ENCODE assay signal across 10 cellular contexts in the genomic region with DNA sequence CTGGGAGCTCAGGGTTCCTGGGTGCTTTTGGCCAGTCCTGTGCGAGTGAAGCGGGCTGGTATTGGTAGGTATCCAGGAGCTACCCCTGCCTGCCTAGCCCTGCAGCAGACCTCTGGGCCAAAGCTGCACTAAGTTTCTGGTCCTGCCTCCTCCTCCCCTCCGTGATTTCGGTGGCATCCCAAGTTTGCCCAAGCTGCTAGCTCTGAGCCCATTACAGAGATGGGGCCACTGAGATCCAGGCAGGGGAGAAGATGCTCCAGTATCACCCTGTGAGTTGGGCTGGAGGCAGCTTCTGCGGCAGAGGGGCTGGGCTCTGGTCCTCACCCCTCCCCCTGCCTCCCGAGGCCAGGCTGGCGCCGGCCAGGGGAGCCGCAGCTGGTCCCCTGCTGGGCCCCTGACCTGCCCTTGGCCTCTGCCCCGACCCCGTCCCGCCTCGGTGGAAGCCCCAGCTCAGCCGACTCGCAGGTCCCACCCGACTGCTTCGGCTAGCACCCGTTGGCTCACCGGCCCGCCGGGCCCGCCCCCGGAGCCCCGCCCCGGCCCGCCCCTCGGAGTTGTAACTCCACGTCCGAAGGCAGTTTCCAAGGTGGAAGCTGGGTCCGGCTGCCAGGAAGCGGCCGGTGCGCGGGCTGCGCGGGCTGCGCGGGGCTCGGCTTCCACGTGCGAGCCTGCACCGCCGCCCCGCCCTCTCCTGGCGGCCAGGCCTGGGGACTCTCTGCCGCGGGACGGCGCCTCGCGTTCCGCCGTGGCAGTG. TPM values are rescaled to one million over a fixed set of nuclear protein-coding genes. Genes with fewer than 3 reads are reported as not detected.
A peak's percentile ranks its signal among the peaks of the same experiment; 100 is the strongest.
DNase-seq lines count a peak whose midpoint lies in the region; ATAC-seq and TF ChIP-seq lines count a peak whose summit lies in the region.
"Had no signal": no experiment of that assay in that cellular context is flagged by ENCODE, and none has a peak within 500 bp of the region (broad histone marks: within the 10 kb centered on the region; RNA-seq: fewer than 3 reads in every experiment).

A gene with protein sequence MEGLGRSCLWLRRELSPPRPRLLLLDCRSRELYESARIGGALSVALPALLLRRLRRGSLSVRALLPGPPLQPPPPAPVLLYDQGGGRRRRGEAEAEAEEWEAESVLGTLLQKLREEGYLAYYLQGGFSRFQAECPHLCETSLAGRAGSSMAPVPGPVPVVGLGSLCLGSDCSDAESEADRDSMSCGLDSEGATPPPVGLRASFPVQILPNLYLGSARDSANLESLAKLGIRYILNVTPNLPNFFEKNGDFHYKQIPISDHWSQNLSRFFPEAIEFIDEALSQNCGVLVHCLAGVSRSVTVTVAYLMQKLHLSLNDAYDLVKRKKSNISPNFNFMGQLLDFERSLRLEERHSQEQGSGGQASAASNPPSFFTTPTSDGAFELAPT (plus strand): TSS at position 584 of the 754 bp plus-strand sequence. CDS start 751 bp downstream, outside the sequence.

- peaks cover 1% of the 10 kb centered on the region for H3K36me3 Mint-ChIP-seq in central memory CD8-positive, alpha-beta T cell (ENCODE audit: insufficient read depth)
- H3K36me3 Mint-ChIP-seq in naive thymus-derived CD4-positive, alpha-beta T cell: no peaks in the 10 kb centered on the region

- intact Hi-C loops in naive thymus-derived CD4-positive, alpha-beta T cell (cut with micrococcal nuclease): loop anchor here in 1 of 2 donors (5.0 kb wide), 3 partner anchors 34 to 109 kb away; no protein-coding TSS in a partner anchor

- CTCF ChIA-PET in naive thymus-derived CD4-positive, alpha-beta T cell (lab: Charles Lee): interaction anchor here (0.6 to 1.4 kb wide), 2 partner anchors 46 to 92 kb away, joined by 3 read pairs; no protein-coding TSS in a partner anchor

- H3K27ac Mint-ChIP-seq in central memory CD8-positive, alpha-beta T cell (ENCODE audit: low read depth): no peak within 1 kb of the TSS
- no peak within 1 kb of the TSS for H3K27ac Mint-ChIP-seq in naive thymus-derived CD4-positive, alpha-beta T cell

- H3K27me3 ChIP-seq in naive thymus-derived CD4-positive, alpha-beta T cell (ENCODE audit: control insufficient read depth in 2 of 2, insufficient read depth in 2 of 2, low read length in 2 of 2): peaks cover 0 to 4% of the 10 kb centered on the region in 2 donors

- DNase-seq in COLO668 (lab: John Stamatoyannopoulos, UW; ENCODE audit: unreplicated experiment): peak; percentile 14
- DNase-seq in HuH-7.5 (ENCODE audit: low spot score): peak; percentile 71
- DNase-seq in central memory CD8-positive, alpha-beta T cell (ENCODE audit: low spot score in 2 of 2): no peak
- DNase-seq in naive thymus-derived CD4-positive, alpha-beta T cell: no peak
- no peak for DNase-seq in erythroblast (lab: John Stamatoyannopoulos, UW)
- DNase-seq in nucleus accumbens (lab: John Stamatoyannopoulos, UW): no peak
- DNase-seq: activated CD4-positive, CD25-positive, alpha-beta regulatory T cell; HCEC 1CT had no signal

- peaks cover 33% of the 10 kb centered on the region for H3K27me3 Mint-ChIP-seq in central memory CD8-positive, alpha-beta T cell
- peaks cover 0 to 45% (median 10%) of the 10 kb centered on the region in 5 donors for H3K27me3 Mint-ChIP-seq in naive thymus-derived CD4-positive, alpha-beta T cell

- H3K4me1 ChIP-seq in naive thymus-derived CD4-positive, alpha-beta T cell (ENCODE audit: control insufficient read depth in 2 of 2, insufficient read depth in 2 of 2, low read length in 2 of 2): peaks cover 0 to 4% of the 10 kb centered on the region in 2 donors

- no peak for TF ChIP-seq POLR2A in erythroblast (IDR thresholded peaks at IDR 0.05; ENCODE audit: low read length)

- no peak for ATAC-seq in central memory CD8-positive, alpha-beta T cell (replicated peaks; ENCODE audit: extremely low read depth, poor library complexity, severe bottlenecking)
- peak; percentile 25 for ATAC-seq in naive thymus-derived CD4-positive, alpha-beta T cell
- ATAC-seq in HG02588 (IDR thresholded peaks at IDR 0.05; ENCODE audit: unreplicated experiment) (no peak), HG03469 (IDR thresholded peaks at IDR 0.05; ENCODE audit: unreplicated experiment) (no peak)

- POLR2A ChIA-PET in naive thymus-derived CD4-positive, alpha-beta T cell (lab: Charles Lee): interaction anchor here (0.6 kb wide), 1 partner anchor 37 kb away, joined by 3 read pairs; no protein-coding TSS in a partner anchor

- peaks cover 5% of the 10 kb centered on the region for H3K4me1 Mint-ChIP-seq in central memory CD8-positive, alpha-beta T cell
- H3K4me1 Mint-ChIP-seq in naive thymus-derived CD4-positive, alpha-beta T cell: peaks cover 0 to 14% (median 6%) of the 10 kb centered on the region in 7 donors

- H3K36me3 ChIP-seq in naive thymus-derived CD4-positive, alpha-beta T cell (ENCODE audit: control insufficient read depth in 2 of 3, insufficient read depth in 3 of 3, low read length in 3 of 3): no peaks in the 10 kb centered on the region

- H3K9me3 ChIP-seq in naive thymus-derived CD4-positive, alpha-beta T cell (ENCODE audit: control insufficient read depth in 2 of 3, low read length in 3 of 3): no peaks in the 10 kb centered on the region

- no peak within 1 kb of the TSS for H3K4me3 ChIP-seq in naive thymus-derived CD4-positive, alpha-beta T cell (ENCODE audit: low read length)

- no peak within 1 kb of the TSS for H3K27ac ChIP-seq in naive thymus-derived CD4-positive, alpha-beta T cell (ENCODE audit: low read depth, low read length)

- peak within 1 kb of the TSS; percentile 27 for H3K4me3 Mint-ChIP-seq in central memory CD8-positive, alpha-beta T cell
- H3K4me3 Mint-ChIP-seq in naive thymus-derived CD4-positive, alpha-beta T cell: peak within 1 kb of the TSS in 6 of 10 donors; percentile 9 to 64 (median 46)

- no peaks in the 10 kb centered on the region for H3K9me3 Mint-ChIP-seq in central memory CD8-positive, alpha-beta T cell
- no peaks in the 10 kb centered on the region for H3K9me3 Mint-ChIP-seq in naive thymus-derived CD4-positive, alpha-beta T cell

RNA-seq across cellular contexts. Expression of the gene that starts here (rescaled TPM):
- total RNA-seq in naive thymus-derived CD4-positive, alpha-beta T cell: not detected
- polyA plus RNA-seq in naive thymus-derived CD4-positive, alpha-beta T cell: not detected

Comparison
In these comparisons a context has a peak if more than half of its experiments do, and no peak if none do; other contexts are left out.
1. Peak in ATAC-seq in naive thymus-derived CD4-positive, alpha-beta T cell; RNA of the gene not detected or under 1 TPM.
2. DNase-seq: peak in COLO668 (single experiment) and HuH-7.5 (single experiment); none in central memory CD8-positive, alpha-beta T cell (0 of 2), naive thymus-derived CD4-positive, alpha-beta T cell (0 of 9), erythroblast (0 of 2) and nucleus accumbens (0 of 56).